ENCODE assay signal across 8 cellular contexts in genomic region chr1:169793730-169794129, GRCh38. TPM values are rescaled to one million over a fixed set of nuclear protein-coding genes. Genes with fewer than 3 reads are reported as not detected.
DNase-seq lines count a peak whose midpoint lies in the region; ATAC-seq and TF ChIP-seq lines count a peak whose summit lies in the region.

No MANE protein-coding gene starts in this region.

- TF ChIP-seq CTCF in AG09309 (IDR thresholded peaks at IDR 0.05; ENCODE audit: control insufficient read depth, insufficient read depth, low read depth, low read length, missing control alignments) (no peak), KMS-11 (conservative IDR thresholded peaks at IDR 0.05; ENCODE audit: low read depth, low read length) (no peak), coronary artery (IDR thresholded peaks at IDR 0.05) (no peak)

- CTCF ChIA-PET in naive thymus-derived CD4-positive, alpha-beta T cell (lab: Charles Lee), result interaction anchor here (0.9 to 1.1 kb wide), 2 partner anchors 16 to 207 kb away, joined by 3 to 4 read pairs; partner anchors contain the start of gene F5

- H3K79me2 ChIP-seq in KMS-11 (ENCODE audit: insufficient read depth, low read depth), result peaks cover 37% of the 10 kb centered on the region; the same call in 1 of the 2 replicates

- POLR2A ChIA-PET in naive thymus-derived CD4-positive, alpha-beta T cell (lab: Charles Lee), result interaction anchor here (0.7 to 2.3 kb wide), 5 partner anchors 16 to 263 kb away, joined by 3 to 21 read pairs (median 4); partner anchors contain the start of gene SCYL3

- ATAC-seq in naive thymus-derived CD4-positive, alpha-beta T cell, result no peak
- no peak for ATAC-seq in GM21390 (IDR thresholded peaks at IDR 0.05; ENCODE audit: unreplicated experiment)

- H3K4me2 ChIP-seq in KMS-11, result peak overlapping the region; percentile 58

- H3K9ac ChIP-seq in KMS-11, result peak overlapping the region; percentile 78

- DNase-seq in AG09309 (ENCODE audit: low read depth), result no peak
- DNase-seq in coronary artery (ENCODE audit: low spot score), result no peak
- no peak for DNase-seq in naive thymus-derived CD4-positive, alpha-beta T cell
- no peak for DNase-seq in head of caudate nucleus
- no peak for DNase-seq in NCI-H1694 (lab: John Stamatoyannopoulos, UW)
- no peak for DNase-seq in activated CD4-positive, CD25-positive, alpha-beta regulatory T cell treated with anti-CD3 and anti-CD28 coated beads, Interleukin-2, amount 50 U/mL, for 72 hours

- peak overlapping the region; percentile 90 to 100 (median 100) for H3K4me3 Mint-ChIP-seq in naive thymus-derived CD4-positive, alpha-beta T cell

- H3K4me3 ChIP-seq in AG09309 (ENCODE audit: control insufficient read depth, low read depth, low read length), result peak overlapping the region; percentile 80
- H3K4me3 ChIP-seq in KMS-11 (IDR thresholded peaks at IDR 0.05; ENCODE audit: insufficient read depth, low read depth, low read length), result peak overlapping the region; percentile 97
- peak overlapping the region; percentile 79 for H3K4me3 ChIP-seq in coronary artery
- H3K4me3 ChIP-seq in naive thymus-derived CD4-positive, alpha-beta T cell (ENCODE audit: low read length), result peak overlapping the region; percentile 98

- no peaks in the 10 kb centered on the region for H3K9me3 Mint-ChIP-seq in naive thymus-derived CD4-positive, alpha-beta T cell

- intact Hi-C loops in naive thymus-derived CD4-positive, alpha-beta T cell (cut with micrococcal nuclease), result loop anchor here (1.0 to 10.0 kb wide), 19 partner anchors 82 to 1987 kb away; partner anchors contain the start of genes GORAB (in 2 of the 2), KIFAP3 (in 2 of the 2), SELL (in 2 of the 2) and BLZF1 (in 1 of the 2)
- intact Hi-C loops in head of caudate nucleus (cut with DNase I), result no loop called here

- no peaks in the 10 kb centered on the region for H3K27me3 ChIP-seq in KMS-11 (ENCODE audit: insufficient read depth, low read depth)
- H3K27me3 ChIP-seq in naive thymus-derived CD4-positive, alpha-beta T cell (ENCODE audit: control insufficient read depth in 2 of 2, insufficient read depth in 2 of 2, low read length in 2 of 2), result no peaks in the 10 kb centered on the region

- H3K27ac Mint-ChIP-seq in naive thymus-derived CD4-positive, alpha-beta T cell, result peak overlapping the region; percentile 41 to 100 (median 99)

- H2AFZ ChIP-seq in KMS-11 (ENCODE audit: low read depth), result peak overlapping the region; percentile 71

- peaks cover 23% of the 10 kb centered on the region for H3K4me1 ChIP-seq in KMS-11 (ENCODE audit: low read depth, poor library complexity, severe bottlenecking)
- H3K4me1 ChIP-seq in naive thymus-derived CD4-positive, alpha-beta T cell (ENCODE audit: control insufficient read depth in 2 of 2, insufficient read depth in 2 of 2, low read length in 2 of 2), result peaks cover 10 to 28% of the 10 kb centered on the region in 2 donors

- peaks cover 26 to 60% (median 56%) of the 10 kb centered on the region in 7 donors for H3K4me1 Mint-ChIP-seq in naive thymus-derived CD4-positive, alpha-beta T cell

- H3K27ac ChIP-seq in KMS-11 (peak overlapping the region; percentile 39; the same call in 1 of the 2 replicates), coronary artery (no peak overlapping the region)
- peak overlapping the region; percentile 94 for H3K27ac ChIP-seq in naive thymus-derived CD4-positive, alpha-beta T cell (ENCODE audit: low read depth, low read length)

- no peaks in the 10 kb centered on the region for H4K20me1 ChIP-seq in KMS-11 (ENCODE audit: insufficient read depth)

- peaks cover 0 to 28% (median 17%) of the 10 kb centered on the region in 5 donors for H3K36me3 Mint-ChIP-seq in naive thymus-derived CD4-positive, alpha-beta T cell

- no peaks in the 10 kb centered on the region for H3K36me3 ChIP-seq in KMS-11 (ENCODE audit: insufficient read depth)
- H3K36me3 ChIP-seq in naive thymus-derived CD4-positive, alpha-beta T cell (ENCODE audit: control insufficient read depth in 2 of 3, insufficient read depth in 3 of 3, low read length in 3 of 3), result peaks cover 0 to 3% (median 0%) of the 10 kb centered on the region in 3 experiments

- no peaks in the 10 kb centered on the region for H3K9me3 ChIP-seq in naive thymus-derived CD4-positive, alpha-beta T cell (ENCODE audit: control insufficient read depth in 2 of 3, low read length in 3 of 3)

- H3K27me3 Mint-ChIP-seq in naive thymus-derived CD4-positive, alpha-beta T cell, result no peaks in the 10 kb centered on the region

RNA-seq across cellular contexts. Expression of gene METTL18, which starts 1.0 kb away (rescaled TPM):
- 10 to 100 TPM in 3 of 5 experiments, 1 to 10 TPM in 2; 4.9 to 21.1 (median 13.4) TPM for total RNA-seq in naive thymus-derived CD4-positive, alpha-beta T cell
- 10 to 100 TPM; 22.2 to 29.5 TPM for polyA plus RNA-seq in naive thymus-derived CD4-positive, alpha-beta T cell

RNA-seq across cellular contexts. Expression of gene SELE, which starts 59.9 kb away (rescaled TPM):
- total RNA-seq in naive thymus-derived CD4-positive, alpha-beta T cell, result not detected
- polyA plus RNA-seq in naive thymus-derived CD4-positive, alpha-beta T cell, result not detected

Comparison
In these comparisons a context has a peak if more than half of its experiments do, and no peak if none do; other contexts are left out.
1. H3K27ac ChIP-seq: peak in KMS-11 (single experiment) and naive thymus-derived CD4-positive, alpha-beta T cell (single experiment); none in coronary artery (0 of 2).
2. Peak in every context shown above with its lines, with median percentiles within 50 percentile points of each other: H3K4me3 ChIP-seq.